ENCODE assay signal across 8 cellular contexts in genomic region chr4:133149364-133149695, GRCh38. TPM values are rescaled to one million over a fixed set of nuclear protein-coding genes. Genes with fewer than 3 reads are reported as not detected.
DNase-seq lines count a peak whose midpoint lies in the region; ATAC-seq and TF ChIP-seq lines count a peak whose summit lies in the region.

No MANE protein-coding gene starts in this region.

- H3K9me3 ChIP-seq in H9 (ENCODE audit: control insufficient read depth, low read depth, low read length), result no peaks in the 10 kb centered on the region
- no peaks in the 10 kb centered on the region for H3K9me3 ChIP-seq in skeletal muscle tissue (ENCODE audit: control insufficient read depth in 3 of 3, low read length in 3 of 3)

- H3K4me2 ChIP-seq in H9 (ENCODE audit: insufficient read depth, insufficient read length, low read length), result peak overlapping the region; percentile 98

- no peaks in the 10 kb centered on the region for H3K4me1 ChIP-seq in H9 (ENCODE audit: insufficient read depth, low read length)
- peaks cover 41 to 53% (median 43%) of the 10 kb centered on the region in 3 donors for H3K4me1 ChIP-seq in skeletal muscle tissue (ENCODE audit: control insufficient read depth in 3 of 3, insufficient read depth in 3 of 3, low read length in 3 of 3)

- ATAC-seq in GM18873 (IDR thresholded peaks at IDR 0.05; ENCODE audit: low FRiP score, unreplicated experiment), result no peak
- ATAC-seq in GM19328 (IDR thresholded peaks at IDR 0.05; ENCODE audit: unreplicated experiment), result no peak

- H2BK5ac ChIP-seq in H9 (ENCODE audit: insufficient read length, low read length), result no peak overlapping the region

- POLR2A ChIA-PET in activated CD4-positive, alpha-beta memory T cell treated with anti-CD3 and anti-CD28 coated beads, Interleukin-2, amount 10 ng/mL, durations not matched to agents 7 days and 5 days (lab: Charles Lee), result no interaction called here

- no peak overlapping the region for H3K14ac ChIP-seq in H9 (ENCODE audit: insufficient read depth, low read length)

- H3K27me3 ChIP-seq in H9 (ENCODE audit: insufficient read depth, low read length), result peaks cover 38% of the 10 kb centered on the region; the same call in 1 of the 2 replicates
- H3K27me3 ChIP-seq in skeletal muscle tissue (ENCODE audit: control insufficient read depth in 3 of 3, insufficient read depth in 3 of 3, low read length in 3 of 3), result peaks cover 68 to 75% (median 73%) of the 10 kb centered on the region in 3 donors

- no CpG with 5 or more reads among the region's 8 CpGs for WGBS in H9 (ENCODE audit: extremely low coverage, insufficient read length, low lambda C conversion rate)

- H3K27me3 Mint-ChIP-seq in H9 (ENCODE audit: low read depth) (peaks cover 78% of the 10 kb centered on the region), glutamatergic neuron (ENCODE audit: unreplicated experiment) (peaks cover 31% of the 10 kb centered on the region)
- H3K27me3 Mint-ChIP-seq in activated CD4-positive, alpha-beta memory T cell treated with anti-CD3 and anti-CD28 coated beads, Interleukin-2, amount 10 ng/mL, durations not matched to agents 7 days and 5 days, result peaks cover 72% of the 10 kb centered on the region

- H3K4me3 ChIP-seq in skeletal muscle tissue (ENCODE audit: low read length in 3 of 3), result peak overlapping the region; percentile 49 to 79 (median 64)

- H3K23ac ChIP-seq in H9 (ENCODE audit: insufficient read length, low read depth, low read length), result no peak overlapping the region

- peaks cover 71% of the 10 kb centered on the region for H3K23me2 ChIP-seq in H9 (ENCODE audit: insufficient read length, low read depth, low read length, poor library complexity, severe bottlenecking)

- H2BK15ac ChIP-seq in H9 (ENCODE audit: low read depth, low read length), result no peak overlapping the region

- H3K4me3 Mint-ChIP-seq in H9, result peak overlapping the region; percentile 82 to 92
- H3K4me3 Mint-ChIP-seq in activated CD4-positive, alpha-beta memory T cell treated with anti-CD3 and anti-CD28 coated beads, Interleukin-2, amount 10 ng/mL, durations not matched to agents 7 days and 5 days, result peak overlapping the region; percentile 32
- peak overlapping the region; percentile 96 for H3K4me3 Mint-ChIP-seq in glutamatergic neuron (ENCODE audit: unreplicated experiment)

- DNase-seq in H9, result no peak
- DNase-seq in activated CD4-positive, alpha-beta memory T cell treated with anti-CD3 and anti-CD28 coated beads, Interleukin-2, amount 10 ng/mL, durations not matched to agents 7 days and 5 days, result no peak
- no peak for DNase-seq in glutamatergic neuron
- DNase-seq in SW480 (ENCODE audit: low spot score), result no peak
- no peak for DNase-seq in AG20443 (ENCODE audit: low spot score)

- H2AK5ac ChIP-seq in H9 (ENCODE audit: insufficient read length, low read length), result no peak overlapping the region

- no peaks in the 10 kb centered on the region for H3K79me1 ChIP-seq in H9 (ENCODE audit: insufficient read depth, low read depth, low read length, poor library complexity, severe bottlenecking)

- H3K36me3 ChIP-seq in skeletal muscle tissue (ENCODE audit: control insufficient read depth in 3 of 3, insufficient read depth in 3 of 3, low read length in 3 of 3), result no peaks in the 10 kb centered on the region

- no peak overlapping the region for H3K4ac ChIP-seq in H9 (ENCODE audit: low read depth, low read length)

- H3K9ac ChIP-seq in H9 (ENCODE audit: extremely low read depth, insufficient read length, low read length) (no peak overlapping the region), skeletal muscle tissue (ENCODE audit: low read depth in 1 of 3, low read length in 3 of 3) (no peak overlapping the region)

- H2BK20ac ChIP-seq in H9 (ENCODE audit: low read depth, low read length, poor library complexity, severe bottlenecking), result no peak overlapping the region

- peaks cover 2% of the 10 kb centered on the region for H4K20me1 ChIP-seq in H9 (ENCODE audit: control insufficient read depth, insufficient read depth, insufficient read length)

- H2BK120ac ChIP-seq in H9 (ENCODE audit: low read depth, low read length, poor library complexity, severe bottlenecking), result no peak overlapping the region

- H3K9me3 Mint-ChIP-seq in H9 (peaks cover 0 to 6% of the 10 kb centered on the region in 2 experiments; a peak in 3 of 5 replicates), glutamatergic neuron (ENCODE audit: unreplicated experiment) (peaks cover 10% of the 10 kb centered on the region)
- no peaks in the 10 kb centered on the region for H3K9me3 Mint-ChIP-seq in activated CD4-positive, alpha-beta memory T cell treated with anti-CD3 and anti-CD28 coated beads, Interleukin-2, amount 10 ng/mL, durations not matched to agents 7 days and 5 days

- TF ChIP-seq CTCF in H9 (conservative IDR thresholded peaks at IDR 0.05) (no peak), glutamatergic neuron (IDR thresholded peaks at IDR 0.05; ENCODE audit: partially characterized antibody, unreplicated experiment) (no peak)

- H4K5ac ChIP-seq in H9 (ENCODE audit: insufficient read length, low read depth, low read length), result no peak overlapping the region

- H3K36me3 Mint-ChIP-seq in H9 (ENCODE audit: insufficient read depth in 1 of 3, low read depth in 3 of 3), result no peaks in the 10 kb centered on the region; a peak in 1 of 7 replicates
- peaks cover 16% of the 10 kb centered on the region for H3K36me3 Mint-ChIP-seq in activated CD4-positive, alpha-beta memory T cell treated with anti-CD3 and anti-CD28 coated beads, Interleukin-2, amount 10 ng/mL, durations not matched to agents 7 days and 5 days (ENCODE audit: low read depth)
- no peaks in the 10 kb centered on the region for H3K36me3 Mint-ChIP-seq in glutamatergic neuron (ENCODE audit: unreplicated experiment)

- H3K79me2 ChIP-seq in H9 (ENCODE audit: insufficient read depth, low read length), result no peaks in the 10 kb centered on the region

- H4K8ac ChIP-seq in H9 (replicated peaks; ENCODE audit: insufficient read length, low read depth, low read length), result no peak overlapping the region

- H3K56ac ChIP-seq in H9 (ENCODE audit: insufficient read length, low read depth, low read length), result no peak overlapping the region

- no peak overlapping the region for H3T11ph ChIP-seq in H9 (ENCODE audit: low read length)

- no peak overlapping the region for H3K27ac ChIP-seq in H9 (ENCODE audit: insufficient read length, low read depth, low read length)
- no peak overlapping the region for H3K27ac ChIP-seq in skeletal muscle tissue (ENCODE audit: low read depth, low read length)

- no peak overlapping the region for H2AFZ ChIP-seq in H9 (ENCODE audit: low read length)

- H3K18ac ChIP-seq in H9 (ENCODE audit: insufficient read length, low read depth, low read length), result no peak overlapping the region

- no peak overlapping the region for H4K91ac ChIP-seq in H9 (ENCODE audit: insufficient read length, low read depth, low read length)

- CTCF ChIA-PET in activated CD4-positive, alpha-beta memory T cell treated with anti-CD3 and anti-CD28 coated beads, Interleukin-2, amount 10 ng/mL, durations not matched to agents 7 days and 5 days (lab: Charles Lee), result no interaction called here

- no peak overlapping the region for H3K27ac Mint-ChIP-seq in H9
- peak overlapping the region; percentile 40 for H3K27ac Mint-ChIP-seq in activated CD4-positive, alpha-beta memory T cell treated with anti-CD3 and anti-CD28 coated beads, Interleukin-2, amount 10 ng/mL, durations not matched to agents 7 days and 5 days
- peak overlapping the region; percentile 13 for H3K27ac Mint-ChIP-seq in glutamatergic neuron (ENCODE audit: unreplicated experiment)

- peaks cover 61 to 63% of the 10 kb centered on the region in 2 experiments for H3K4me1 Mint-ChIP-seq in H9
- H3K4me1 Mint-ChIP-seq in activated CD4-positive, alpha-beta memory T cell treated with anti-CD3 and anti-CD28 coated beads, Interleukin-2, amount 10 ng/mL, durations not matched to agents 7 days and 5 days, result peaks cover 20% of the 10 kb centered on the region
- peaks cover 25% of the 10 kb centered on the region for H3K4me1 Mint-ChIP-seq in glutamatergic neuron (ENCODE audit: low read depth, unreplicated experiment)

- H2BK12ac ChIP-seq in H9 (ENCODE audit: insufficient read length, low read depth, low read length), result no peak overlapping the region

RNA-seq across cellular contexts. Expression of gene PCDH10, which starts 0.2 kb away (rescaled TPM):
- total RNA-seq in H9 (2021), result 6.9 and 8.1 TPM in 2 replicates
- not detected for total RNA-seq in activated CD4-positive, alpha-beta memory T cell treated with anti-CD3 and anti-CD28 coated beads, Interleukin-2, amount 10 ng/mL, durations not matched to agents 7 days and 5 days
- total RNA-seq in glutamatergic neuron (ENCODE audit: unreplicated experiment), result 1.7 TPM
- total RNA-seq in skeletal muscle tissue, result 0.52 TPM

Comparison
In these comparisons a context has a peak if more than half of its experiments do, and no peak if none do; other contexts are left out.
1. H3K27ac Mint-ChIP-seq: peak in activated CD4-positive, alpha-beta memory T cell treated with anti-CD3 and anti-CD28 coated beads, Interleukin-2, amount 10 ng/mL, durations not matched to agents 7 days and 5 days (single experiment) and glutamatergic neuron (single experiment); none in H9 (0 of 3).
2. H3K4me3 Mint-ChIP-seq: peak in every context shown above with its lines; median percentile 96 in glutamatergic neuron; 87 in H9; 32 in activated CD4-positive, alpha-beta memory T cell treated with anti-CD3 and anti-CD28 coated beads, Interleukin-2, amount 10 ng/mL, durations not matched to agents 7 days and 5 days.